Comparison of ENCODE assay signal across 9 cellular contexts in the genomic region with DNA sequence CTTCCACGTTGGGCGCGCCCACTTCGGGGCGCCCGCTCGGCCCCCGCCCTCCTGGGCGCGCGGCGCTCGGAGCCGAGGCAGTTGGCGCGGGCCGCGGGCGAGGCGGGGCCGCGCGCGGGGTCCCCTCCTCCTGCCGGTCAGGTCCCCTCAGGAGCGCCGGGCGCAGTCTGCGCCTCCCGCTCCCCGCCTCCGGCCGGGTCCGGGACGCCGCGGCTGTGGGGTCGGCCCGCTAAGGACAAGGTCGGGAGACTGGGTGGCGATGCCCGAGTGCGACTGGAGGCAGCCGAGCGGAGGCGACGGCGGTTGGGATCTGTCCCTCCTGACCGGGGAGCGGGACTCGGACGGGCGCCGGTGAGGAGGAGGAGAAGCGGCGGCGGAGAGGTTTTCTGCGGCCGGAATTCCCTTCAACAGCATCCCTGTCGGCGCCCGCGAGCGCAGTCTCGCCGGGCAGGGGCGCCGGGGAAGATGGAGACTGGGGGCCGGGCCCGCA.
DNase-seq lines count a peak whose midpoint lies in the region; ATAC-seq lines count a peak whose summit lies in the region.
"Had no signal": no experiment of that assay in that cellular context is flagged by ENCODE, and none has a peak within 500 bp of the region (broad histone marks: within the 10 kb centered on the region; RNA-seq: fewer than 3 reads in every experiment).

ATRNL1 (plus strand) TSS at position 80 of the 490 bp plus-strand sequence; CDS start at position 466, 386 bp downstream.

- peak; percentile 72 for ATAC-seq in GM21529 (IDR thresholded peaks at IDR 0.05; ENCODE audit: unreplicated experiment)

- H3K4me3 ChIP-seq in HUES6 (ENCODE audit: low read depth, low read length) (peak within 1 kb of the TSS; percentile 95), neuron (ENCODE audit: low read length) (peak within 1 kb of the TSS; percentile 99)

- H3K9me3 ChIP-seq in HUES6 (ENCODE audit: control insufficient read depth, insufficient read depth, low read depth, low read length) = no peaks in the 10 kb centered on the region
- H3K9me3 ChIP-seq in neuron (ENCODE audit: low read length) = no peaks in the 10 kb centered on the region

- H3K9ac ChIP-seq in HUES6 (ENCODE audit: low read length) = peak within 1 kb of the TSS; percentile 95

- H2AFZ ChIP-seq in neuron (ENCODE audit: low read depth, low read length) = peak within 1 kb of the TSS; percentile 99

- H3K36me3 ChIP-seq in HUES6 (ENCODE audit: control insufficient read depth, insufficient read depth, low read length) = no peaks in the 10 kb centered on the region
- no peaks in the 10 kb centered on the region for H3K36me3 ChIP-seq in neuron (ENCODE audit: insufficient read depth, low read length)

- H3K4me1 ChIP-seq in HUES6 (ENCODE audit: control insufficient read depth, insufficient read depth, low read length) (peaks cover 25% of the 10 kb centered on the region), neuron (ENCODE audit: insufficient read depth, low read length) (peaks cover 28% of the 10 kb centered on the region)

- DNase-seq in DMS 273 (lab: John Stamatoyannopoulos, UW; ENCODE audit: unreplicated experiment) (peak; percentile 71), DMS 273 treated with DMSO at 0.1 percent for 48 hours (lab: John Stamatoyannopoulos, UW) (no peak), foreskin melanocyte (peak; percentile 22)
- DNase-seq in activated CD4-positive, alpha-beta T cell treated with anti-CD3 and anti-CD28 coated beads, Interleukin-2, amount 50 U/mL, for 48 hours = peak; percentile 6 to 14
- no peak for DNase-seq in stimulated activated CD4-positive, alpha-beta T cell treated with anti-CD3 and anti-CD28 coated beads, Interleukin-4, amount 100 ng/mL, for 1 hour

- H3K27me3 ChIP-seq in HUES6 (ENCODE audit: control insufficient read depth, insufficient read depth, low read length) (peaks cover 27% of the 10 kb centered on the region), neuron (ENCODE audit: insufficient read depth, low read length) (no peaks in the 10 kb centered on the region)

- H3K27ac ChIP-seq in HUES6 (ENCODE audit: low read depth, low read length) = peak within 1 kb of the TSS; percentile 68; the same call in 1 of the 2 replicates
- H3K27ac ChIP-seq: 22Rv1 had no signal

Comparison
In these comparisons a context has a peak if more than half of its experiments do, and no peak if none do; other contexts are left out.
1. DNase-seq: peak in DMS 273 (single experiment), activated CD4-positive, alpha-beta T cell treated with anti-CD3 and anti-CD28 coated beads, Interleukin-2, amount 50 U/mL, for 48 hours (2 of 2) and foreskin melanocyte (single experiment); none in DMS 273 treated with DMSO at 0.1 percent for 48 hours (single experiment) and stimulated activated CD4-positive, alpha-beta T cell treated with anti-CD3 and anti-CD28 coated beads, Interleukin-4, amount 100 ng/mL, for 1 hour (single experiment).